In genomic region chr5:95821110-95822021, GRCh38 we compare ENCODE assay signal across 1 cellular context.
TF ChIP-seq lines count a peak whose summit lies in the region.

No MANE protein-coding gene starts in this region.

TF ChIP-seq in WTC11, 78 proteins besides CTCF, POLR2A, EP300 and RAD21 (continued from another document):
- TF ChIP-seq RORB (CRISPR knock-in tag; IDR thresholded peaks at IDR 0.05) (no peak), CBFB (CRISPR knock-in tag; IDR thresholded peaks at IDR 0.05; ENCODE audit: low read depth) (no peak), ETV6 (CRISPR knock-in tag; IDR thresholded peaks at IDR 0.05) (no peak), CREB1 (CRISPR knock-in tag; IDR thresholded peaks at IDR 0.05) (no peak), PRRX2 (CRISPR knock-in tag; IDR thresholded peaks at IDR 0.05) (no peak), NR3C1 (CRISPR knock-in tag; conservative IDR thresholded peaks at IDR 0.05; ENCODE audit: low read depth) (no peak)
TF ChIP-seq in WTC11: peak in this region for 0.
